In genomic region chr18:22977847-22978701, GRCh38 we compare ENCODE assay signal across 9 cellular contexts. TPM values are rescaled to one million over a fixed set of nuclear protein-coding genes. Genes with fewer than 3 reads are reported as not detected.
DNase-seq lines count a peak whose midpoint lies in the region; ATAC-seq and TF ChIP-seq lines count a peak whose summit lies in the region.
"Had no signal": no experiment of that assay in that cellular context is flagged by ENCODE, and none has a peak within 500 bp of the region (broad histone marks: within the 10 kb centered on the region; RNA-seq: fewer than 3 reads in every experiment).

No MANE protein-coding gene starts in this region.

- H3K27me3 ChIP-seq in GM23338 (ENCODE audit: insufficient read depth) = no peaks in the 10 kb centered on the region

- no peak overlapping the region for H3K27ac ChIP-seq in GM23338 (ENCODE audit: low read depth)

- H2AFZ ChIP-seq in GM23338 = no peak overlapping the region

- no peak overlapping the region for H3K4me2 ChIP-seq in GM23338

- H3K4me1 ChIP-seq in GM23338 (ENCODE audit: insufficient read depth) = no peaks in the 10 kb centered on the region

- H4K20me1 ChIP-seq in GM23338 (replicated peaks; ENCODE audit: insufficient read depth) = 0 out of 2 replicates have a peak, but pooled peaks cover 4% of the 10 kb centered on the region

- no peak overlapping the region for H3K27ac Mint-ChIP-seq in GM23338
- H3K27ac Mint-ChIP-seq: dendritic cell treated with granulocyte-macrophage colony-stimulating factor and Interleukin-4, amounts not matched to agents 40 ng/mL and 50 ng/mL, for 4 days had no signal

- no peaks in the 10 kb centered on the region for H3K79me2 ChIP-seq in GM23338 (replicated peaks; ENCODE audit: insufficient read depth)

- H3K36me3 ChIP-seq in GM23338 (ENCODE audit: insufficient read depth) = no peaks in the 10 kb centered on the region

- no peaks in the 10 kb centered on the region for H3K27me3 Mint-ChIP-seq in GM23338 (ENCODE audit: insufficient read depth, low read depth, poor library complexity)
- H3K27me3 Mint-ChIP-seq: dendritic cell treated with granulocyte-macrophage colony-stimulating factor and Interleukin-4, amounts not matched to agents 40 ng/mL and 50 ng/mL, for 4 days had no signal

- no peaks in the 10 kb centered on the region; the same call in 2 of the 3 replicates for H3K9me3 Mint-ChIP-seq in GM23338
- H3K9me3 Mint-ChIP-seq: dendritic cell treated with granulocyte-macrophage colony-stimulating factor and Interleukin-4, amounts not matched to agents 40 ng/mL and 50 ng/mL, for 4 days had no signal

- no peaks in the 10 kb centered on the region for H3F3A ChIP-seq in GM23338 (replicated peaks; ENCODE audit: low read depth)

- ATAC-seq in GM19035 (IDR thresholded peaks at IDR 0.05; ENCODE audit: unreplicated experiment) (peak; percentile 51), HG02571 (IDR thresholded peaks at IDR 0.05; ENCODE audit: unreplicated experiment) (no peak), GM23338 (no peak), HG02885 (IDR thresholded peaks at IDR 0.05; ENCODE audit: poor library complexity, unreplicated experiment) (no peak)

- peaks cover 18% of the 10 kb centered on the region for H3K36me3 Mint-ChIP-seq in GM23338 (ENCODE audit: low read depth)

- DNase-seq in NCI-H446 treated with DMSO at 0.1 percent for 48 hours (lab: John Stamatoyannopoulos, UW) = peak; percentile 49
- DNase-seq in epithelial cell of esophagus (ENCODE audit: low read depth) = peak; percentile 88
- DNase-seq in retinal pigment epithelial cell (ENCODE audit: low read depth) = peak; percentile 93
- no peak for DNase-seq in GM23338 (ENCODE audit: low spot score)
- no peak for DNase-seq in medulla oblongata (ENCODE audit: extremely low spot score)

- H3K4me3 ChIP-seq in epithelial cell of esophagus (ENCODE audit: low read length) (peak overlapping the region; percentile 7), retinal pigment epithelial cell (ENCODE audit: low read length) (no peak overlapping the region), GM23338 (no peak overlapping the region)

- H3K4me3 Mint-ChIP-seq in GM23338 = no peak overlapping the region
- H3K4me3 Mint-ChIP-seq: dendritic cell treated with granulocyte-macrophage colony-stimulating factor and Interleukin-4, amounts not matched to agents 40 ng/mL and 50 ng/mL, for 4 days had no signal

- peaks cover 8% of the 10 kb centered on the region; the same call in 2 of the 3 replicates for H3K4me1 Mint-ChIP-seq in GM23338

- TF ChIP-seq CTCF in epithelial cell of esophagus (IDR thresholded peaks at IDR 0.05; ENCODE audit: insufficient read depth, low read depth, low read length, missing control alignments) (no peak), retinal pigment epithelial cell (conservative IDR thresholded peaks at IDR 0.05; ENCODE audit: low read depth, low read length) (no peak), GM23338 (conservative IDR thresholded peaks at IDR 0.05; ENCODE audit: low read depth in 2 of 2) (0 out of 4 replicates have a peak, but pooled peaks of 1 of the 2 experiments have one; percentile 5)

- H3K9me2 ChIP-seq in GM23338 (ENCODE audit: insufficient read depth) = no peaks in the 10 kb centered on the region

TF ChIP-seq in GM23338, 12 proteins besides CTCF, POLR2A, EP300 and RAD21 (continues in another document):
- TF ChIP-seq STAT1 (IDR thresholded peaks at IDR 0.05; ENCODE audit: unreplicated experiment) (no peak), ETS1 (IDR thresholded peaks at IDR 0.05) (no peak), ZNF114 (CRISPR knock-in tag; IDR thresholded peaks at IDR 0.05) (no peak), NANOG (IDR thresholded peaks at IDR 0.05; ENCODE audit: borderline replicate concordance) (no peak), JUNB (IDR thresholded peaks at IDR 0.05; ENCODE audit: unreplicated experiment) (no peak), ZNF462 (CRISPR knock-in tag; IDR thresholded peaks at IDR 0.05) (no peak), EZH2 (IDR thresholded peaks at IDR 0.05; ENCODE audit: low read depth, unreplicated experiment) (no peak), EZH2phosphoT487 (IDR thresholded peaks at IDR 0.05; ENCODE audit: unreplicated experiment) (no peak)

RNA-seq across cellular contexts. Expression of gene RBBP8, which starts 44.9 kb away (rescaled TPM):
- total RNA-seq in GM23338 (2014; rRNA removed; shearing (Covaris generic)) = 49.2 and 53.3 TPM in 2 replicates
- polyA plus RNA-seq in GM23338 (2016; fragmentation: Nextera tagmentation; extraction: Ambion mirVana) = 48.9 and 55.6 TPM in 2 replicates

Comparison
In these comparisons a context has a peak if more than half of its experiments do, and no peak if none do; other contexts are left out.
1. DNase-seq: peak in NCI-H446 treated with DMSO at 0.1 percent for 48 hours (single experiment), epithelial cell of esophagus (single experiment) and retinal pigment epithelial cell (single experiment); none in GM23338 (single experiment) and medulla oblongata (single experiment).